ENCODE assay signal across 17 cellular contexts in the genomic region with DNA sequence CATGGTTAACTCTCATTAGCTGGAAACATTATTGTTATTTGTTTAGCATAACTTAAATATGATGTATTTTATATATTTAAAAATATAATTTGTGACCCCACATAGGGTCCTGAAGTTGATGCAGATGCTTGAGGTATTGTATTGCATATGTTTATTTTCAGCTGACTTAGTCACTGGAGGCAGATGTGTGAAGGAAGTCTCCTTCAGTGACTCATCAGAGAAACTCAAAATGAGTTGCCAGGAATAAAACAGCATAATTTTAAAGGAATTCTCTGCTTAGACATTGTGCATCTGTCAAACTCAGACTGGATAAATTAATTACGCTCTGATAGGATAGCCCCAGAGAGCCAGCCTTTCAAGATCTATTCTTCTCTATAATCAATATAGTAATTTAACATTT. TPM values are rescaled to one million over a fixed set of nuclear protein-coding genes. Genes with fewer than 3 reads are reported as not detected.
DNase-seq lines count a peak whose midpoint lies in the region; ATAC-seq and TF ChIP-seq lines count a peak whose summit lies in the region.
"Had no signal": no experiment of that assay in that cellular context is flagged by ENCODE, and none has a peak within 500 bp of the region (broad histone marks: within the 10 kb centered on the region; RNA-seq: fewer than 3 reads in every experiment).

No MANE protein-coding gene starts in this region.

- POLR2A ChIA-PET in SK-N-SH (lab: Yijun Ruan, JAX): no interaction called here

- in situ Hi-C loops in GM23248 (cut with MboI): no loop called here

- WGBS in GM23248 (ENCODE audit: low coverage in 1 of 2, low lambda C conversion rate in 2 of 2, missing lambda C conversion rate in 2 of 2), 2 experiments: 5 to 17% methylated on average over 1 of the region's 1 CpG
- whole genome bisulfite sequencing in SK-N-SH (ENCODE audit: low lambda C conversion rate): 0% methylated on average over 1 of the region's 1 CpG

- H2AFZ ChIP-seq in GM23248 (no peak overlapping the region), SK-N-SH (ENCODE audit: low read depth) (no peak overlapping the region)

- no peak for TF ChIP-seq RAD21 in SK-N-SH (IDR thresholded peaks at IDR 0.05; ENCODE audit: low read length)

- H3K27ac ChIP-seq in GM23248 (no peak overlapping the region), SK-N-SH (ENCODE audit: low read depth in 2 of 2, low read length in 1 of 2) (peak overlapping the region in 1 of 2 experiments; percentile 26; a peak in 1 of 4 replicates), WERI-Rb-1 (no peak overlapping the region)
- H3K27ac ChIP-seq: right atrium auricular region had no signal

- H3K9me3 ChIP-seq in GM23248 (ENCODE audit: low read depth) (no peaks in the 10 kb centered on the region), SK-N-SH (no peaks in the 10 kb centered on the region), WERI-Rb-1 (ENCODE audit: severe bottlenecking) (no peaks in the 10 kb centered on the region)
- H3K9me3 ChIP-seq: right atrium auricular region had no signal

- H3K9me2 ChIP-seq in GM23248 (ENCODE audit: insufficient read depth): no peaks in the 10 kb centered on the region
- H3K9me2 ChIP-seq in SK-N-SH: no peaks in the 10 kb centered on the region; the same call in 1 of the 2 replicates

- H3K36me3 ChIP-seq in GM23248 (ENCODE audit: low read depth) (no peaks in the 10 kb centered on the region), SK-N-SH (replicated peaks in 1 of 2; ENCODE audit: control insufficient read depth in 1 of 2, insufficient read depth in 2 of 2, low read length in 1 of 2) (no peaks in the 10 kb centered on the region), WERI-Rb-1 (no peaks in the 10 kb centered on the region)
- H3K36me3 ChIP-seq: right atrium auricular region had no signal

- peak overlapping the region; percentile 19 for H3K4me2 ChIP-seq in GM23248 (ENCODE audit: unreplicated experiment)
- no peak overlapping the region; the same call in 1 of the 2 replicates for H3K4me2 ChIP-seq in SK-N-SH

- H3K79me2 ChIP-seq in GM23248 (ENCODE audit: insufficient read depth): no peaks in the 10 kb centered on the region
- no peaks in the 10 kb centered on the region for H3K79me2 ChIP-seq in SK-N-SH (ENCODE audit: insufficient read depth)

- H3F3A ChIP-seq in GM23248 (ENCODE audit: insufficient read depth) (no peaks in the 10 kb centered on the region), SK-N-SH (replicated peaks; ENCODE audit: insufficient read depth) (peaks cover 3% of the 10 kb centered on the region)

- H3K27me3 ChIP-seq in GM23248 (replicated peaks; ENCODE audit: insufficient read depth) (no peaks in the 10 kb centered on the region), SK-N-SH (ENCODE audit: insufficient read depth) (0 out of 2 replicates have a peak, but pooled peaks cover 1% of the 10 kb centered on the region), WERI-Rb-1 (ENCODE audit: insufficient read depth, low read depth, severe bottlenecking) (no peaks in the 10 kb centered on the region)
- H3K27me3 ChIP-seq: right atrium auricular region had no signal

- CTCF ChIA-PET in SK-N-SH (lab: Yijun Ruan, JAX): no interaction called here

- TF ChIP-seq EP300 in SK-N-SH (IDR thresholded peaks at IDR 0.05; ENCODE audit: borderline replicate concordance in 1 of 2, low read depth in 1 of 2, low read length in 1 of 2): no peak; a peak in 1 of 4 replicates

- TF ChIP-seq CTCF in SK-N-SH (IDR thresholded peaks at IDR 0.05) (no peak), WERI-Rb-1 (IDR thresholded peaks at IDR 0.05; ENCODE audit: low read depth, low read length) (no peak)

- ATAC-seq in GM19467 (IDR thresholded peaks at IDR 0.05; ENCODE audit: unreplicated experiment) (no peak), HG03442 (IDR thresholded peaks at IDR 0.05; ENCODE audit: unreplicated experiment) (no peak)
- ATAC-seq: activated CD8-positive, alpha-beta T cell treated with anti-CD3 and anti-CD28 coated beads, Interleukin-2, amount 10 ng/mL, durations not matched to agents 7 days and 5 days; effector memory CD8-positive, alpha-beta T cell; stimulated activated effector memory CD8-positive, alpha-beta T cell treated with anti-CD3 and anti-CD28 coated beads, Interleukin-12 subunit alpha, Interleukin-12 subunit beta, amount 100 ng/mL, for 72 hours had no signal

- H4K20me1 ChIP-seq in GM23248 (ENCODE audit: insufficient read depth) (no peaks in the 10 kb centered on the region), SK-N-SH (ENCODE audit: insufficient read depth) (no peaks in the 10 kb centered on the region)

- H3K4me1 ChIP-seq in GM23248 (ENCODE audit: insufficient read depth) (peaks cover 9% of the 10 kb centered on the region), SK-N-SH (ENCODE audit: control insufficient read depth in 1 of 2, insufficient read depth in 2 of 2, low read depth in 1 of 2, low read length in 1 of 2) (no peaks in the 10 kb centered on the region; a peak in 1 of 4 replicates)
- H3K4me1 ChIP-seq: right atrium auricular region had no signal

- DNase-seq in GM23248 (peak; percentile 83), SK-N-SH (no peak), fibroblast of peridontal ligament (ENCODE audit: extremely low read depth) (peak; percentile 91), superior temporal gyrus (ENCODE audit: extremely low spot score) (peak; percentile 9), WERI-Rb-1 (no peak)
- DNase-seq: activated CD8-positive, alpha-beta T cell treated with anti-CD3 and anti-CD28 coated beads, Interleukin-2, amount 10 ng/mL, durations not matched to agents 7 days and 5 days; activated effector memory CD4-positive, alpha-beta T cell treated with anti-CD3 and anti-CD28 coated beads, Interleukin-2, amount 50 U/mL, for 16 hours; Calu3; effector memory CD8-positive, alpha-beta T cell; H7; stimulated activated CD4-positive, alpha-beta T cell treated with anti-CD3 and anti-CD28 coated beads, Interleukin-4, amount 100 ng/mL, for 4 hours had no signal

- H3K9ac ChIP-seq in GM23248: no peak overlapping the region
- no peak overlapping the region for H3K9ac ChIP-seq in SK-N-SH

- H3K4me3 ChIP-seq in GM23248: no peak overlapping the region
- no peak overlapping the region for H3K4me3 ChIP-seq in SK-N-SH (ENCODE audit: low read depth in 2 of 2, low read length in 1 of 2)
- no peak overlapping the region for H3K4me3 ChIP-seq in WERI-Rb-1 (ENCODE audit: low read depth, low read length)
- H3K4me3 ChIP-seq: right atrium auricular region had no signal

TF ChIP-seq in SK-N-SH, 30 proteins besides CTCF, POLR2A, EP300 and RAD21:
- TF ChIP-seq JUND (IDR thresholded peaks at IDR 0.05) (peak; percentile 67), MXI1 (IDR thresholded peaks at IDR 0.05; ENCODE audit: low read depth, low read length) (no peak), MEF2A (IDR thresholded peaks at IDR 0.05; ENCODE audit: borderline replicate concordance, low read depth) (peak; percentile 81; the same call in 1 of the 2 replicates), SIN3A (IDR thresholded peaks at IDR 0.05; ENCODE audit: borderline replicate concordance, low read depth, low read length) (no peak), FOSL2 (IDR thresholded peaks at IDR 0.05; ENCODE audit: borderline replicate concordance, low read depth) (peak; percentile 80; the same call in 1 of the 2 replicates), TCF12 (IDR thresholded peaks at IDR 0.05) (peak; percentile 80)
- TF ChIP-seq, protein P1, sequence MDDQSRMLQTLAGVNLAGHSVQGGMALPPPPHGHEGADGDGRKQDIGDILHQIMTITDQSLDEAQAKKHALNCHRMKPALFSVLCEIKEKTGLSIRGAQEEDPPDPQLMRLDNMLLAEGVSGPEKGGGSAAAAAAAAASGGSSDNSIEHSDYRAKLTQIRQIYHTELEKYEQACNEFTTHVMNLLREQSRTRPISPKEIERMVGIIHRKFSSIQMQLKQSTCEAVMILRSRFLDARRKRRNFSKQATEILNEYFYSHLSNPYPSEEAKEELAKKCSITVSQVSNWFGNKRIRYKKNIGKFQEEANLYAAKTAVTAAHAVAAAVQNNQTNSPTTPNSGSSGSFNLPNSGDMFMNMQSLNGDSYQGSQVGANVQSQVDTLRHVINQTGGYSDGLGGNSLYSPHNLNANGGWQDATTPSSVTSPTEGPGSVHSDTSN (IDR thresholded peaks at IDR 0.05): peak; percentile 73
- TF ChIP-seq, protein P2, sequence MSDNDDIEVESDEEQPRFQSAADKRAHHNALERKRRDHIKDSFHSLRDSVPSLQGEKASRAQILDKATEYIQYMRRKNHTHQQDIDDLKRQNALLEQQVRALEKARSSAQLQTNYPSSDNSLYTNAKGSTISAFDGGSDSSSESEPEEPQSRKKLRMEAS (IDR thresholded peaks at IDR 0.05; ENCODE audit: low read depth): no peak

RNA-seq across cellular contexts. Expression of gene OR4F6, which starts 7.9 kb away (rescaled TPM):
- total RNA-seq in GM23248 (2014; rRNA removed; shearing (Covaris generic)): not detected in 2 replicates
- not detected in 2 replicates for polyA plus RNA-seq in GM23248 (2016; fragmentation: Nextera tagmentation; extraction: Ambion mirVana)
- polyA plus RNA-seq in SK-N-SH (2012; rRNA removed): not detected in 2 replicates
- polyA plus RNA-seq in SK-N-SH (2012; cell fraction: cytosol; rRNA removed): not detected in 2 replicates
- not detected in 2 replicates for polyA plus RNA-seq in SK-N-SH (2012; cell fraction: nucleus; rRNA removed)
- total RNA-seq: activated CD8-positive, alpha-beta T cell treated with anti-CD3 and anti-CD28 coated beads, Interleukin-2, amount 10 ng/mL, durations not matched to agents 7 days and 5 days; Calu3; H7; liver; right atrium auricular region; SK-MEL-5 had no signal
- polyA plus RNA-seq: liver had no signal

RNA-seq across cellular contexts. Expression of gene OR4F15, which starts 16.5 kb away (rescaled TPM):
- total RNA-seq in GM23248 (2014; rRNA removed; shearing (Covaris generic)): 0.13 TPM in 1 of 2 replicates, not detected in the other
- polyA plus RNA-seq in GM23248 (2016; fragmentation: Nextera tagmentation; extraction: Ambion mirVana) (not detected in 2 replicates), SK-N-SH (2012; rRNA removed) (not detected in 2 replicates)
- 0.03 TPM in 1 of 2 replicates, not detected in the other for polyA plus RNA-seq in SK-N-SH (2012; cell fraction: cytosol; rRNA removed)
- 0.11 TPM in 1 of 2 replicates, not detected in the other for polyA plus RNA-seq in SK-N-SH (2012; cell fraction: nucleus; rRNA removed)
- total RNA-seq: activated CD8-positive, alpha-beta T cell treated with anti-CD3 and anti-CD28 coated beads, Interleukin-2, amount 10 ng/mL, durations not matched to agents 7 days and 5 days; Calu3; H7; liver; right atrium auricular region had no signal
- polyA plus RNA-seq: liver had no signal

Comparison
In these comparisons a context has a peak if more than half of its experiments do, and no peak if none do; other contexts are left out.
1. DNase-seq: peak in GM23248 (single experiment), fibroblast of peridontal ligament (single experiment) and superior temporal gyrus (single experiment); none in SK-N-SH (single experiment) and WERI-Rb-1 (single experiment).